Comparison of ENCODE assay signal across 8 cellular contexts in genomic region chr9:88535226-88535931, GRCh38. TPM values are rescaled to one million over a fixed set of nuclear protein-coding genes. Genes with fewer than 3 reads are reported as not detected.
DNase-seq lines count a peak whose midpoint lies in the region; ATAC-seq and TF ChIP-seq lines count a peak whose summit lies in the region.

No MANE protein-coding gene starts in this region.

- H3K27me3 Mint-ChIP-seq in activated naive CD4-positive, alpha-beta T cell treated with anti-CD3 and anti-CD28 coated beads, Interleukin-2, amount 10 ng/mL, durations not matched to agents 7 days and 5 days, result peaks cover 92% of the 10 kb centered on the region

- H3K27me3 ChIP-seq in spleen (replicated peaks in 1 of 7), result peaks cover 0 to 96% (median 32%) of the 10 kb centered on the region in 7 donors

- H3K27ac Mint-ChIP-seq in activated naive CD4-positive, alpha-beta T cell treated with anti-CD3 and anti-CD28 coated beads, Interleukin-2, amount 10 ng/mL, durations not matched to agents 7 days and 5 days, result no peak overlapping the region

- intact Hi-C loops in spleen (cut with DNase I; ENCODE audit: low total_unique reads), result no loop called here

- no peak for TF ChIP-seq CTCF in spleen (IDR thresholded peaks at IDR 0.05 in 8 of 11, conservative IDR thresholded peaks at IDR 0.05 in 3 of 11)

- DNase-seq in NCI-H146 (lab: John Stamatoyannopoulos, UW) (peak; percentile 57), NCI-H146 treated with DMSO at 0.1 percent for 48 hours (lab: John Stamatoyannopoulos, UW; ENCODE audit: unreplicated experiment) (no peak), spleen (peak; percentile 86), NK-92 (lab: John Stamatoyannopoulos, UW; ENCODE audit: unreplicated experiment) (no peak)
- DNase-seq in activated naive CD4-positive, alpha-beta T cell treated with anti-CD3 and anti-CD28 coated beads, Interleukin-2, amount 10 ng/mL, durations not matched to agents 7 days and 5 days, result peak; percentile 27

- no peaks in the 10 kb centered on the region for H3K9me3 Mint-ChIP-seq in activated naive CD4-positive, alpha-beta T cell treated with anti-CD3 and anti-CD28 coated beads, Interleukin-2, amount 10 ng/mL, durations not matched to agents 7 days and 5 days

- H3K27ac ChIP-seq in spleen, result peak overlapping the region in 4 of 8 donors; percentile 33 to 77 (median 72)

- CTCF ChIA-PET in activated naive CD4-positive, alpha-beta T cell treated with anti-CD3 and anti-CD28 coated beads, Interleukin-2, amount 10 ng/mL, durations not matched to agents 7 days and 5 days (lab: Charles Lee), result interaction anchor here (1.2 kb wide), 1 partner anchor 362 kb away, joined by 5 read pairs; no protein-coding TSS in a partner anchor

- no peaks in the 10 kb centered on the region for H3K9me3 ChIP-seq in spleen

- H3K4me3 Mint-ChIP-seq in activated naive CD4-positive, alpha-beta T cell treated with anti-CD3 and anti-CD28 coated beads, Interleukin-2, amount 10 ng/mL, durations not matched to agents 7 days and 5 days, result peak overlapping the region; percentile 44

- ATAC-seq in HG02938 (IDR thresholded peaks at IDR 0.05; ENCODE audit: unreplicated experiment) (no peak), HG03460 (IDR thresholded peaks at IDR 0.05; ENCODE audit: unreplicated experiment) (no peak)

- no peak for TF ChIP-seq POLR2A in spleen (IDR thresholded peaks at IDR 0.05)

- peak overlapping the region; percentile 58 for H3K4me3 ChIP-seq in iPS-11a (ENCODE audit: low read depth, low read length)
- H3K4me3 ChIP-seq in spleen, result peak overlapping the region; percentile 14 to 67 (median 41)

- peaks cover 0 to 67% (median 26%) of the 10 kb centered on the region in 6 donors for H3K4me1 ChIP-seq in spleen

- H3K4me1 Mint-ChIP-seq in activated naive CD4-positive, alpha-beta T cell treated with anti-CD3 and anti-CD28 coated beads, Interleukin-2, amount 10 ng/mL, durations not matched to agents 7 days and 5 days, result peaks cover 24% of the 10 kb centered on the region

- no peaks in the 10 kb centered on the region for H3K36me3 ChIP-seq in spleen

- no peaks in the 10 kb centered on the region for H3K36me3 Mint-ChIP-seq in activated naive CD4-positive, alpha-beta T cell treated with anti-CD3 and anti-CD28 coated beads, Interleukin-2, amount 10 ng/mL, durations not matched to agents 7 days and 5 days

- WGBS in spleen, 5 donors, result 2 to 8% (median 5%) methylated on average over 21 to 67 of the region's 67 CpGs

RNA-seq across cellular contexts. Expression of gene NXNL2, which starts 0.4 kb away (rescaled TPM):
- total RNA-seq in spleen, result under 1 TPM in 2 of 7 donors, not detected in 5; 0.51 to 0.94 TPM
- under 1 TPM; 0.22 to 0.29 (median 0.23) TPM for polyA plus RNA-seq in spleen

Comparison
In these comparisons a context has a peak if more than half of its experiments do, and no peak if none do; other contexts are left out.
1. DNase-seq: peak in NCI-H146 (single experiment), activated naive CD4-positive, alpha-beta T cell treated with anti-CD3 and anti-CD28 coated beads, Interleukin-2, amount 10 ng/mL, durations not matched to agents 7 days and 5 days (single experiment) and spleen (single experiment); none in NCI-H146 treated with DMSO at 0.1 percent for 48 hours (single experiment) and NK-92 (single experiment).